ENCODE assay signal across 20 cellular contexts in genomic region chr1:210200090-210200736, GRCh38. TPM values are rescaled to one million over a fixed set of nuclear protein-coding genes. Genes with fewer than 3 reads are reported as not detected.
A peak's percentile ranks its signal among the peaks of the same experiment; 100 is the strongest.
DNase-seq lines count a peak whose midpoint lies in the region; ATAC-seq, FAIRE-seq and TF ChIP-seq lines count a peak whose summit lies in the region.
"Had no signal": no experiment of that assay in that cellular context is flagged by ENCODE, and none has a peak within 500 bp of the region (broad histone marks: within the 10 kb centered on the region; RNA-seq: fewer than 3 reads in every experiment).

No MANE protein-coding gene starts in this region.

- H3K36me3 Mint-ChIP-seq in activated CD4-positive, alpha-beta T cell treated with anti-CD3 and anti-CD28 coated beads, Interleukin-2, amount 10 ng/mL, durations not matched to agents 24 days and 14 days (ENCODE audit: low read depth) = no peaks in the 10 kb centered on the region
- H3K36me3 Mint-ChIP-seq: activated naive CD8-positive, alpha-beta T cell treated with anti-CD3 and anti-CD28 coated beads, Interleukin-2, amount 10 ng/mL, durations not matched to agents 7 days and 5 days; T-cell had no signal

- H3K9me2 ChIP-seq in neural cell (ENCODE audit: insufficient read depth, low read length) = no peaks in the 10 kb centered on the region

- no peak overlapping the region for H3K27ac Mint-ChIP-seq in activated CD4-positive, alpha-beta T cell treated with anti-CD3 and anti-CD28 coated beads, Interleukin-2, amount 10 ng/mL, durations not matched to agents 24 days and 14 days
- H3K27ac Mint-ChIP-seq: activated naive CD8-positive, alpha-beta T cell treated with anti-CD3 and anti-CD28 coated beads, Interleukin-2, amount 10 ng/mL, durations not matched to agents 7 days and 5 days; nephron progenitor cell; T-cell had no signal

- peak; percentile 21 for FAIRE-seq in D721Med (lab: Jason Lieb, UNC)
- FAIRE-seq: colon had no signal

- H3K4me2 ChIP-seq in neural cell (ENCODE audit: low read length) = no peak overlapping the region

- H3K4me3 ChIP-seq in HEK293 (ENCODE audit: low read depth, low read length) = no peak overlapping the region
- no peak overlapping the region for H3K4me3 ChIP-seq in ascending aorta
- H3K4me3 ChIP-seq in neural cell (ENCODE audit: low read length) = no peak overlapping the region

- intact Hi-C loops in ascending aorta (cut with DNase I) = loop anchor here (2.0 kb wide), 1 partner anchor 111 kb away; no protein-coding TSS in a partner anchor
- intact Hi-C loops in activated CD4-positive, alpha-beta T cell treated with anti-CD3 and anti-CD28 coated beads, Interleukin-2, amount 10 ng/mL, durations not matched to agents 24 days and 14 days (cut with micrococcal nuclease) = no loop called here

- no peak overlapping the region for H3K27ac ChIP-seq in HEK293 (ENCODE audit: extremely low read depth, low read depth, low read length)
- H3K27ac ChIP-seq in ascending aorta = no peak overlapping the region
- H3K27ac ChIP-seq in neural cell (ENCODE audit: low read length) = no peak overlapping the region

- DNase-seq in D721Med (ENCODE audit: insufficient read length, low spot score) = no peak
- DNase-seq in ascending aorta (ENCODE audit: low spot score in 2 of 2) = no peak
- no peak for DNase-seq in activated CD4-positive, alpha-beta T cell treated with anti-CD3 and anti-CD28 coated beads, Interleukin-2, amount 10 ng/mL, durations not matched to agents 24 days and 14 days
- no peak for DNase-seq in stimulated activated CD4-positive, alpha-beta T cell treated with anti-CD3 and anti-CD28 coated beads, Interleukin-15, amount 100 ng/mL, for 24 hours
- DNase-seq: activated CD4-positive, alpha-beta T cell treated with anti-CD3 and anti-CD28 coated beads for 48 hours; activated naive CD8-positive, alpha-beta T cell treated with anti-CD3 and anti-CD28 coated beads, Interleukin-2, amount 10 ng/mL, durations not matched to agents 7 days and 5 days; COR-L47; head of caudate nucleus; MM.1S; NCI-H187; NCI-H446 treated with DMSO at 0.1 percent for 48 hours; nephron progenitor cell; stimulated activated CD4-positive, alpha-beta T cell treated with anti-CD3 and anti-CD28 coated beads, Interleukin-1b, Interleukin-23, amount 100 ng/mL, for 48 hours; stimulated activated naive CD4-positive, alpha-beta T cell; T-cell; trophoblast cell had no signal

- H3K27me3 ChIP-seq in ascending aorta (no peaks in the 10 kb centered on the region), neural cell (ENCODE audit: insufficient read depth, low read depth, low read length) (no peaks in the 10 kb centered on the region)

- H3K9me3 ChIP-seq in HEK293 (ENCODE audit: control insufficient read depth, insufficient read depth, low read depth, low read length) (no peaks in the 10 kb centered on the region), ascending aorta (peaks cover 0 to 6% of the 10 kb centered on the region in 2 donors), neural cell (ENCODE audit: low read length) (no peaks in the 10 kb centered on the region)

- no peak for ATAC-seq in GM19452 (IDR thresholded peaks at IDR 0.05; ENCODE audit: unreplicated experiment)
- ATAC-seq: T-cell had no signal

- H3K9me3 Mint-ChIP-seq in activated CD4-positive, alpha-beta T cell treated with anti-CD3 and anti-CD28 coated beads, Interleukin-2, amount 10 ng/mL, durations not matched to agents 24 days and 14 days = no peaks in the 10 kb centered on the region
- H3K9me3 Mint-ChIP-seq: activated naive CD8-positive, alpha-beta T cell treated with anti-CD3 and anti-CD28 coated beads, Interleukin-2, amount 10 ng/mL, durations not matched to agents 7 days and 5 days; nephron progenitor cell had no signal

- peak; percentile 13 for TF ChIP-seq CTCF in D721Med (IDR thresholded peaks at IDR 0.05; ENCODE audit: insufficient read depth, missing control alignments)
- TF ChIP-seq CTCF in HEK293 (tag by site-specific recombination; IDR thresholded peaks at IDR 0.05) = peak; percentile 12; the same call in 1 of the 2 replicates
- peak in 2 of 3 experiments; percentile 20 to 56 for TF ChIP-seq CTCF in ascending aorta (IDR thresholded peaks at IDR 0.05)
- TF ChIP-seq CTCF in neural cell (IDR thresholded peaks at IDR 0.05; ENCODE audit: poor library complexity, severe bottlenecking) = peak; percentile 62

- H3K4me1 ChIP-seq in HEK293 (ENCODE audit: control insufficient read depth, insufficient read depth, low read length) (peaks cover 8% of the 10 kb centered on the region), ascending aorta (no peaks in the 10 kb centered on the region)

- no peak for TF ChIP-seq EP300 in neural cell (conservative IDR thresholded peaks at IDR 0.05; ENCODE audit: poor library complexity, severe bottlenecking)

- no peaks in the 10 kb centered on the region for H3K36me3 ChIP-seq in HEK293 (ENCODE audit: control insufficient read depth in 2 of 2, insufficient read depth in 1 of 2, low read length in 2 of 2)
- no peaks in the 10 kb centered on the region for H3K36me3 ChIP-seq in ascending aorta
- no peaks in the 10 kb centered on the region for H3K36me3 ChIP-seq in neural cell (ENCODE audit: insufficient read depth, low read length)

- no peak overlapping the region for H3K9ac ChIP-seq in neural cell (ENCODE audit: low read length)

- CTCF ChIA-PET in HEK293 (lab: Yijun Ruan, JAX) = interaction anchor here (0.7 kb wide), 1 partner anchor 114 kb away, joined by 4 read pairs; no protein-coding TSS in a partner anchor

- H3K79me2 ChIP-seq in neural cell (replicated peaks; ENCODE audit: insufficient read depth, low read length) = no peaks in the 10 kb centered on the region

- H3K4me1 Mint-ChIP-seq in activated CD4-positive, alpha-beta T cell treated with anti-CD3 and anti-CD28 coated beads, Interleukin-2, amount 10 ng/mL, durations not matched to agents 24 days and 14 days = no peaks in the 10 kb centered on the region
- H3K4me1 Mint-ChIP-seq: activated naive CD8-positive, alpha-beta T cell treated with anti-CD3 and anti-CD28 coated beads, Interleukin-2, amount 10 ng/mL, durations not matched to agents 7 days and 5 days; nephron progenitor cell; T-cell had no signal

- H2AFZ ChIP-seq in neural cell (ENCODE audit: low read depth, low read length) = no peak overlapping the region

- H3K4me3 Mint-ChIP-seq in activated CD4-positive, alpha-beta T cell treated with anti-CD3 and anti-CD28 coated beads, Interleukin-2, amount 10 ng/mL, durations not matched to agents 24 days and 14 days = no peak overlapping the region
- H3K4me3 Mint-ChIP-seq: activated naive CD8-positive, alpha-beta T cell treated with anti-CD3 and anti-CD28 coated beads, Interleukin-2, amount 10 ng/mL, durations not matched to agents 7 days and 5 days; nephron progenitor cell; T-cell had no signal

- no peaks in the 10 kb centered on the region for H4K20me1 ChIP-seq in neural cell (ENCODE audit: insufficient read depth)

- POLR2A ChIA-PET in HEK293 (lab: Yijun Ruan, JAX) = no interaction called here

- peaks cover 2% of the 10 kb centered on the region for H3K27me3 Mint-ChIP-seq in activated CD4-positive, alpha-beta T cell treated with anti-CD3 and anti-CD28 coated beads, Interleukin-2, amount 10 ng/mL, durations not matched to agents 24 days and 14 days

- no peaks in the 10 kb centered on the region for H3F3A ChIP-seq in neural cell (ENCODE audit: insufficient read depth, low read length, poor library complexity, severe bottlenecking)

- peak; percentile 71 for TF ChIP-seq RAD21 in neural cell (conservative IDR thresholded peaks at IDR 0.05)

TF ChIP-seq in HEK293, 187 proteins besides CTCF, POLR2A, EP300 and RAD21 (continues in another document):
- TF ChIP-seq ZSCAN5A (tag by site-specific recombination; IDR thresholded peaks at IDR 0.05) (no peak), ZNF341 (tag by site-specific recombination; IDR thresholded peaks at IDR 0.05; ENCODE audit: low read depth) (no peak)

TF ChIP-seq in neural cell, 6 proteins besides CTCF, POLR2A, EP300 and RAD21:
- no peak for TF ChIP-seq TAF1 (IDR thresholded peaks at IDR 0.05; ENCODE audit: low read depth)
- TF ChIP-seq SMC3 (conservative IDR thresholded peaks at IDR 0.05; ENCODE audit: poor library complexity) = peak; percentile 71
TF ChIP-seq in neural cell: peak in this region for 1.

RNA-seq across cellular contexts. Expression of gene SERTAD4, which starts 32.4 kb away (rescaled TPM):
- total RNA-seq in ascending aorta = 4.0 TPM
- 41.4 and 42.9 TPM in 2 replicates for polyA plus RNA-seq in neural cell
- 82.3 and 82.9 TPM in 2 replicates for polyA minus RNA-seq in neural cell
- total RNA-seq in activated CD4-positive, alpha-beta T cell treated with anti-CD3 and anti-CD28 coated beads, Interleukin-2, amount 10 ng/mL, durations not matched to agents 24 days and 14 days = not detected in 2 replicates
- total RNA-seq: activated naive CD8-positive, alpha-beta T cell treated with anti-CD3 and anti-CD28 coated beads, Interleukin-2, amount 10 ng/mL, durations not matched to agents 7 days and 5 days; T-cell had no signal

Comparison
In these comparisons a context has a peak if more than half of its experiments do, and no peak if none do; other contexts are left out.
1. CTCF ChIP-seq: peak in every context shown above with its lines; median percentile 62 in neural cell; 38 in ascending aorta; 13 in D721Med; 12 in HEK293.